ENCODE assay signal across 8 cellular contexts in genomic region chr12:15001733-15002471, GRCh38. TPM values are rescaled to one million over a fixed set of nuclear protein-coding genes. Genes with fewer than 3 reads are reported as not detected.
A peak's percentile ranks its signal among the peaks of the same experiment; 100 is the strongest.
DNase-seq lines count a peak whose midpoint lies in the region; ATAC-seq, FAIRE-seq and TF ChIP-seq lines count a peak whose summit lies in the region.

No MANE protein-coding gene starts in this region.

- no peak for ATAC-seq in HG03521 (IDR thresholded peaks at IDR 0.05; ENCODE audit: unreplicated experiment)
- no peak for ATAC-seq in GM19035 (IDR thresholded peaks at IDR 0.05; ENCODE audit: unreplicated experiment)

- DNase-seq in NCI-H510A treated with DMSO at 0.1 percent for 48 hours (lab: John Stamatoyannopoulos, UW) = peak; percentile 11
- DNase-seq in NCI-H510A (lab: John Stamatoyannopoulos, UW) = no peak
- DNase-seq in fibroblast of pulmonary artery (ENCODE audit: low read depth) = peak; percentile 53
- peak; percentile 56 for DNase-seq in myocyte (ENCODE audit: low read depth)
- no peak for DNase-seq in H54 (ENCODE audit: insufficient read length, low spot score)
- DNase-seq in HUDEP-2 (lab: John Stamatoyannopoulos, UW; ENCODE audit: unreplicated experiment in 76 of 76) = no peak

- no peak for TF ChIP-seq POLR2A in H54 (IDR thresholded peaks at IDR 0.05; ENCODE audit: low read depth, low read length)

- no peak overlapping the region for H3K4me3 ChIP-seq in fibroblast of pulmonary artery (replicated peaks; ENCODE audit: low read depth, low read length)

- no peak for TF ChIP-seq CTCF in fibroblast of pulmonary artery (IDR thresholded peaks at IDR 0.05; ENCODE audit: low read length, missing control alignments)

- no peak for FAIRE-seq in H54 (lab: Jason Lieb, UNC)

RNA-seq across cellular contexts. Expression of gene PDE6H, which starts 29.1 kb away (rescaled TPM):
- not detected in 2 replicates for total RNA-seq in myocyte
- polyA plus RNA-seq in myocyte (2012) = not detected

RNA-seq across cellular contexts. Expression of gene ARHGDIB, which starts 40.5 kb away (rescaled TPM):
- total RNA-seq in myocyte = 0.47 TPM in 1 of 2 replicates, not detected in the other
- polyA plus RNA-seq in myocyte (2012) = 3.2 TPM

Comparison
In these comparisons a context has a peak if more than half of its experiments do, and no peak if none do; other contexts are left out.
1. DNase-seq: peak in NCI-H510A treated with DMSO at 0.1 percent for 48 hours (single experiment), fibroblast of pulmonary artery (single experiment) and myocyte (single experiment); none in NCI-H510A (single experiment), H54 (single experiment) and HUDEP-2 (0 of 76).